In genomic region chr2:18525236-18525635, GRCh38 we compare ENCODE assay signal across 17 cellular contexts.
"Had no signal": no experiment of that assay in that cellular context is flagged by ENCODE, and none has a peak within 500 bp of the region (broad histone marks: within the 10 kb centered on the region; RNA-seq: fewer than 3 reads in every experiment).

No MANE protein-coding gene starts in this region.

- H3K4me1 ChIP-seq: neural progenitor cell, parathyroid adenoma, spleen had no signal

- DNase-seq: cortex of kidney; effector memory CD8-positive, alpha-beta T cell; erythroblast; head of caudate nucleus; hippocampal formation; mesenchymal stem cell; mucosa of descending colon; naive thymus-derived CD4-positive, alpha-beta T cell; sigmoid colon; spleen; stimulated activated naive B cell treated with anti-CD40 and anti-IgM and Interleukin-4, amounts not matched to agents 10 μg/mL and 1 μg/mL and 100 μg/mL, for 72 hours; upper lobe of left lung had no signal

- H3K4me3 ChIP-seq: mucosa of descending colon, neural progenitor cell, sigmoid colon, skin epidermis, spleen, thoracic aorta, tibial nerve, upper lobe of left lung had no signal

- H3K27ac ChIP-seq: neural progenitor cell, parathyroid adenoma, skin epidermis, spleen, thoracic aorta, tibial nerve, upper lobe of left lung had no signal

- H3K27me3 ChIP-seq: neural progenitor cell, sigmoid colon, tibial nerve, upper lobe of left lung had no signal

- ATAC-seq: effector memory CD8-positive, alpha-beta T cell; naive thymus-derived CD4-positive, alpha-beta T cell; stimulated activated naive B cell treated with anti-CD40 and anti-IgM and Interleukin-4, amounts not matched to agents 10 μg/mL and 1 μg/mL and 100 μg/mL, for 72 hours had no signal

- H3K9me3 ChIP-seq: mucosa of descending colon, sigmoid colon, spleen, thoracic aorta, tibial nerve, upper lobe of left lung had no signal
